ENCODE assay signal across 20 cellular contexts in genomic region chr16:22210854-22211253, GRCh38. TPM values are rescaled to one million over a fixed set of nuclear protein-coding genes. Genes with fewer than 3 reads are reported as not detected.
DNase-seq lines count a peak whose midpoint lies in the region; ATAC-seq, FAIRE-seq and TF ChIP-seq lines count a peak whose summit lies in the region.
"Had no signal": no experiment of that assay in that cellular context is flagged by ENCODE, and none has a peak within 500 bp of the region (broad histone marks: within the 10 kb centered on the region; RNA-seq: fewer than 3 reads in every experiment).

No MANE protein-coding gene starts in this region.

- H3K79me2 ChIP-seq in Karpas-422 (ENCODE audit: low read length), result peaks cover 91% of the 10 kb centered on the region

- no peaks in the 10 kb centered on the region for H3K9me2 ChIP-seq in Karpas-422 (replicated peaks; ENCODE audit: insufficient read depth, low read length)

- H3K27ac ChIP-seq in A549 (no peak overlapping the region), Karpas-422 (ENCODE audit: low read length) (peak overlapping the region; percentile 56), psoas muscle (peak overlapping the region; percentile 89)
- H3K27ac ChIP-seq: SJCRH30 had no signal

- H3K4me1 Mint-ChIP-seq in activated T-helper 17 cell treated with anti-CD3 and anti-CD28 coated beads, Interleukin-2, amount 50 U/mL, for 72 hours, result peaks cover 14% of the 10 kb centered on the region
- peaks cover 7% of the 10 kb centered on the region for H3K4me1 Mint-ChIP-seq in Caco-2 (ENCODE audit: low read depth, unreplicated experiment)

- H4K20me1 ChIP-seq in Karpas-422 (ENCODE audit: insufficient read depth, low read depth, low read length), result peaks cover 5% of the 10 kb centered on the region; the same call in 1 of the 2 replicates

- no peaks in the 10 kb centered on the region for H3K9me3 Mint-ChIP-seq in activated T-helper 17 cell treated with anti-CD3 and anti-CD28 coated beads, Interleukin-2, amount 50 U/mL, for 72 hours
- H3K9me3 Mint-ChIP-seq in Caco-2 (ENCODE audit: unreplicated experiment), result no peaks in the 10 kb centered on the region

- ATAC-seq in A549 (no peak), psoas muscle (no peak), GM19351 (IDR thresholded peaks at IDR 0.05; ENCODE audit: unreplicated experiment) (no peak)
- ATAC-seq in activated T-helper 17 cell treated with anti-CD3 and anti-CD28 coated beads, Interleukin-2, amount 50 U/mL, for 72 hours (replicated peaks), result no peak

- H2AFZ ChIP-seq in Karpas-422 (ENCODE audit: low read length), result no peak overlapping the region

- H3K36me3 ChIP-seq in Karpas-422 (ENCODE audit: insufficient read depth, low read length) (peaks cover 34% of the 10 kb centered on the region), psoas muscle (ENCODE audit: insufficient read depth in 1 of 2, low read depth in 1 of 2) (no peaks in the 10 kb centered on the region), Caco-2 (ENCODE audit: control insufficient read depth, insufficient read depth, low read length) (peaks cover 2% of the 10 kb centered on the region; the same call in 1 of the 2 replicates)

- BruUV-seq in Caco-2 (replicated peaks; lab: Mats Ljungman, UMichigan), result no TSS peak

- peaks cover 25% of the 10 kb centered on the region for H3K36me3 Mint-ChIP-seq in activated T-helper 17 cell treated with anti-CD3 and anti-CD28 coated beads, Interleukin-2, amount 50 U/mL, for 72 hours (ENCODE audit: low read depth)
- peaks cover 27% of the 10 kb centered on the region for H3K36me3 Mint-ChIP-seq in Caco-2 (ENCODE audit: insufficient read depth, unreplicated experiment)

- H3K27me3 Mint-ChIP-seq in activated T-helper 17 cell treated with anti-CD3 and anti-CD28 coated beads, Interleukin-2, amount 50 U/mL, for 72 hours, result no peaks in the 10 kb centered on the region
- H3K27me3 Mint-ChIP-seq in Caco-2 (ENCODE audit: insufficient read depth, unreplicated experiment), result no peaks in the 10 kb centered on the region

- TF ChIP-seq CTCF in A549 (IDR thresholded peaks at IDR 0.05) (no peak), psoas muscle (IDR thresholded peaks at IDR 0.05) (no peak), Caco-2 (IDR thresholded peaks at IDR 0.05; ENCODE audit: insufficient read depth in 1 of 2, low read depth in 1 of 2, low read length in 1 of 2, severe bottlenecking in 1 of 2, unreplicated experiment in 1 of 2) (no peak)

- no peak overlapping the region for H3K4me2 ChIP-seq in A549
- no peak overlapping the region for H3K4me2 ChIP-seq in Karpas-422 (ENCODE audit: low read depth, low read length, poor library complexity, severe bottlenecking)

- WGBS in A549 (ENCODE audit: missing lambda C conversion rate), result 80% methylated on average over 2 of the region's 2 CpGs
- WGBS in psoas muscle, 3 donors, result 29 to 60% (median 35%) methylated on average over 2 of the region's 2 CpGs

- H3K4me1 ChIP-seq in A549 (peaks cover 9% of the 10 kb centered on the region), Karpas-422 (ENCODE audit: low read length) (peaks cover 36% of the 10 kb centered on the region), psoas muscle (peaks cover 57% of the 10 kb centered on the region), Caco-2 (0 out of 2 replicates have a peak, but pooled peaks cover 7% of the 10 kb centered on the region)

- no peak for TF ChIP-seq EP300 in A549 (IDR thresholded peaks at IDR 0.05)

- H3K27me3 ChIP-seq in Karpas-422 (ENCODE audit: low read length) (no peaks in the 10 kb centered on the region), psoas muscle (ENCODE audit: insufficient read depth in 3 of 3, low read length in 2 of 3) (no peaks in the 10 kb centered on the region), Caco-2 (replicated peaks; ENCODE audit: control insufficient read depth, insufficient read depth, low read length) (no peaks in the 10 kb centered on the region)
- H3K27me3 ChIP-seq: esophagus squamous epithelium, SJCRH30 had no signal

- H3K27ac Mint-ChIP-seq in activated T-helper 17 cell treated with anti-CD3 and anti-CD28 coated beads, Interleukin-2, amount 50 U/mL, for 72 hours, result peak overlapping the region; percentile 25
- no peak overlapping the region for H3K27ac Mint-ChIP-seq in Caco-2 (ENCODE audit: unreplicated experiment)

- no peak for FAIRE-seq in A549 (lab: Jason Lieb, UNC)

- no peak for TF ChIP-seq RAD21 in A549 (conservative IDR thresholded peaks at IDR 0.05 in 1 of 2, IDR thresholded peaks at IDR 0.05 in 1 of 2)

- intact Hi-C loops in psoas muscle (cut with DNase I), result no loop called here
- intact Hi-C loops in Caco-2 (cut with micrococcal nuclease; ENCODE audit: unreplicated experiment), result no loop called here

- H3K9me3 ChIP-seq in A549 (peaks cover 8% of the 10 kb centered on the region), Karpas-422 (ENCODE audit: low read length) (peaks cover 5% of the 10 kb centered on the region; the same call in 1 of the 2 replicates), psoas muscle (no peaks in the 10 kb centered on the region), Caco-2 (no peaks in the 10 kb centered on the region)
- H3K9me3 ChIP-seq: esophagus squamous epithelium, SJCRH30 had no signal

- no peak overlapping the region for H3K4me3 ChIP-seq in A549
- H3K4me3 ChIP-seq in Karpas-422 (ENCODE audit: low read length), result no peak overlapping the region
- H3K4me3 ChIP-seq in psoas muscle, result no peak overlapping the region
- H3K4me3 ChIP-seq in Caco-2 (ENCODE audit: low read depth, low read length), result no peak overlapping the region
- H3K4me3 ChIP-seq: esophagus squamous epithelium, SJCRH30 had no signal

- CTCF ChIA-PET in A549 (lab: Yijun Ruan, JAX), result interaction anchor here (1.0 to 24.4 kb wide), 6 partner anchors 15 to 109 kb away, joined by 3 to 320 read pairs (median 3); partner anchors contain the start of gene POLR3E
- CTCF ChIA-PET in Caco-2 (lab: Charles Lee), result no interaction called here

- TF ChIP-seq POLR2A in A549 (IDR thresholded peaks at IDR 0.05; ENCODE audit: low read length), result no peak

- H3K4me3 Mint-ChIP-seq in activated T-helper 17 cell treated with anti-CD3 and anti-CD28 coated beads, Interleukin-2, amount 50 U/mL, for 72 hours, result no peak overlapping the region
- no peak overlapping the region for H3K4me3 Mint-ChIP-seq in Caco-2 (ENCODE audit: unreplicated experiment)

- H3K9ac ChIP-seq in Karpas-422 (ENCODE audit: low read length), result no peak overlapping the region

- POLR2A ChIA-PET in A549 (lab: Yijun Ruan, JAX), result no interaction called here
- POLR2A ChIA-PET in Caco-2 (lab: Charles Lee), result no interaction called here

- DNase-seq in A549 (ENCODE audit: low read depth in 1 of 2, low spot score in 1 of 2) (no peak), Karpas-422 (no peak), psoas muscle (no peak), NCI-H2196 treated with DMSO at 0.1 percent for 48 hours (lab: John Stamatoyannopoulos, UW; ENCODE audit: unreplicated experiment) (no peak), hypothalamus (lab: John Stamatoyannopoulos, UW) (no peak), Caco-2 (no peak)
- DNase-seq: activated CD4-positive, alpha-beta T cell treated with anti-CD3 and anti-CD28 coated beads for 4 hours; activated gamma-delta T cell treated with Interleukin-2 at 50 U/mL for 16 hours; amniotic stem cell; esophagus squamous epithelium; KG1; NCI-H1092 treated with DMSO at 0.1 percent for 48 hours; NCI-H2081 treated with DMSO at 0.1 percent for 48 hours; NCI-H526; OCI-M1; SJCRH30 had no signal

TF ChIP-seq in A549, 52 proteins besides CTCF, POLR2A, EP300 and RAD21:
- TF ChIP-seq USF2 (IDR thresholded peaks at IDR 0.05) (peak; percentile 50; the same call in 1 of the 2 replicates), E2F6 (IDR thresholded peaks at IDR 0.05; ENCODE audit: borderline replicate concordance, low read depth) (no peak), JUNB (IDR thresholded peaks at IDR 0.05) (no peak)

RNA-seq across cellular contexts. Expression of gene EEF2K, which starts 4.8 kb away (rescaled TPM):
- polyA plus RNA-seq in A549 (2011; rRNA removed) (8.2 and 11.6 TPM in 2 replicates), A549 (2017; fragmentation: RNase III; extraction: RNeasy Plus Mini Kit Qiagen cat#74134 plus additional on column Dnase treatment) (8.6 to 10.0 TPM (median 9.4 TPM) in 3 replicates), psoas muscle (10 to 100 TPM; 13.0 to 14.5 (median 13.2) TPM)
- 7.8 and 9.8 TPM in 2 replicates for polyA plus RNA-seq in A549 (2012; cell fraction: cytosol; rRNA removed)
- polyA plus RNA-seq in A549 (2012; cell fraction: nucleus; rRNA removed), result 23.0 and 27.4 TPM in 2 replicates
- 24.1 and 32.6 TPM in 2 replicates for polyA minus RNA-seq in A549 (2011; rRNA and poly(A)+ RNA removed)
- total RNA-seq in Karpas-422 (2014; rRNA removed; shearing (Covaris generic); ENCODE audit: low replicate concordance), result 12.1 and 16.0 TPM in 2 replicates
- total RNA-seq in activated T-helper 17 cell treated with anti-CD3 and anti-CD28 coated beads, Interleukin-2, amount 50 U/mL, for 72 hours, result 10 to 100 TPM; 22.5 to 29.0 TPM
- total RNA-seq in psoas muscle (10 to 100 TPM; 29.4 to 47.0 (median 34.3) TPM), Caco-2 (2022) (17.5 and 20.1 TPM in 2 replicates)

RNA-seq across cellular contexts. Expression of gene SDR42E2, which starts 48.5 kb away (rescaled TPM):
- polyA plus RNA-seq in A549 (2011; rRNA removed) (not detected in 2 replicates), A549 (2017; fragmentation: RNase III; extraction: RNeasy Plus Mini Kit Qiagen cat#74134 plus additional on column Dnase treatment) (not detected in 3 replicates), psoas muscle (under 1 TPM in 1 of 3 donors, not detected in 2; 0.01 TPM)
- 0.01 TPM in 1 of 2 replicates, not detected in the other for polyA plus RNA-seq in A549 (2012; cell fraction: cytosol; rRNA removed)
- not detected in 2 replicates for polyA plus RNA-seq in A549 (2012; cell fraction: nucleus; rRNA removed)
- not detected in 2 replicates for polyA minus RNA-seq in A549 (2011; rRNA and poly(A)+ RNA removed)
- not detected in 2 replicates for total RNA-seq in Karpas-422 (2014; rRNA removed; shearing (Covaris generic); ENCODE audit: low replicate concordance)
- total RNA-seq in activated T-helper 17 cell treated with anti-CD3 and anti-CD28 coated beads, Interleukin-2, amount 50 U/mL, for 72 hours, result not detected
- total RNA-seq in psoas muscle (under 1 TPM in 1 of 4 donors, not detected in 3; 0.08 TPM), Caco-2 (2022) (not detected in 2 replicates)
- total RNA-seq: Daoy, esophagus squamous epithelium, glomerular endothelial cell, SJCRH30 had no signal

Comparison
In these comparisons a context has a peak if more than half of its experiments do, and no peak if none do; other contexts are left out.
1. H3K27ac ChIP-seq: peak in Karpas-422 (single experiment) and psoas muscle (single experiment); none in A549 (0 of 2).